6 cellular contexts compared by ENCODE assay signal in genomic region chr14:83825836-83826235, GRCh38.
"Had no signal": no experiment of that assay in that cellular context is flagged by ENCODE, and none has a peak within 500 bp of the region (broad histone marks: within the 10 kb centered on the region; RNA-seq: fewer than 3 reads in every experiment).

No MANE protein-coding gene starts in this region.

- H3K4me3 ChIP-seq: GM23338, K562 had no signal

- DNase-seq: H9, HCEC 1CT, HFFc6, IMR-90 had no signal
